In genomic region chr4:39043058-39043696, GRCh38 we compare ENCODE assay signal across 8 cellular contexts. TPM values are rescaled to one million over a fixed set of nuclear protein-coding genes. Genes with fewer than 3 reads are reported as not detected.
DNase-seq lines count a peak whose midpoint lies in the region; ATAC-seq, FAIRE-seq and TF ChIP-seq lines count a peak whose summit lies in the region.

No MANE protein-coding gene starts in this region.

- H3K27me3 ChIP-seq in SJSA1 (replicated peaks): no peaks in the 10 kb centered on the region
- H3K27me3 ChIP-seq in endothelial cell of umbilical vein (ENCODE audit: control insufficient read depth in 2 of 2, insufficient read depth in 2 of 2, low read length in 2 of 2): no peaks in the 10 kb centered on the region

- dilution Hi-C loops in endothelial cell of umbilical vein (cut with MboI; ENCODE audit: extremely low pct_ligation_motif_present, low sequenced_read_pairs): no loop called here

- peak overlapping the region; percentile 87 for H3K9ac ChIP-seq in endothelial cell of umbilical vein (replicated peaks; ENCODE audit: extremely low read depth, insufficient read depth, low read length)

- CTCF ChIA-PET in endothelial cell of umbilical vein (lab: Charles Lee): interaction anchor here (0.8 to 3.6 kb wide), 9 partner anchors 10 to 153 kb away, joined by 3 to 20 read pairs (median 4); partner anchors contain the start of gene TMEM156

- intact Hi-C loops in endothelial cell of umbilical vein (cut with micrococcal nuclease): loop anchor here (1.0 to 10.0 kb wide), 6 partner anchors 11 to 288 kb away; partner anchors contain the start of genes FAM114A1 and TMEM156

- peaks cover 27% of the 10 kb centered on the region for H3K79me2 ChIP-seq in endothelial cell of umbilical vein (ENCODE audit: control insufficient read depth, insufficient read depth, low read length)

- TF ChIP-seq POLR2A in endothelial cell of umbilical vein (IDR thresholded peaks at IDR 0.05; ENCODE audit: low read depth, low read length): no peak

- peak overlapping the region; percentile 78 for H2AFZ ChIP-seq in endothelial cell of umbilical vein (ENCODE audit: low read depth, low read length)

- H3K9me1 ChIP-seq in endothelial cell of umbilical vein (replicated peaks; ENCODE audit: control insufficient read depth, extremely low read depth, insufficient read depth, low read length): no peaks in the 10 kb centered on the region

- H3K9me3 ChIP-seq in SJSA1 (replicated peaks): no peaks in the 10 kb centered on the region
- H3K9me3 ChIP-seq in endothelial cell of umbilical vein (replicated peaks; ENCODE audit: control insufficient read depth, insufficient read depth, low read length): no peaks in the 10 kb centered on the region

- POLR2A ChIA-PET in endothelial cell of umbilical vein (lab: Charles Lee): interaction anchor here (0.6 kb wide), 1 partner anchor 24 kb away, joined by 3 read pairs; no protein-coding TSS in a partner anchor

- no peak for TF ChIP-seq CTCF in GM12865 (IDR thresholded peaks at IDR 0.05; ENCODE audit: insufficient read depth, low read depth, low read length, missing control alignments)
- TF ChIP-seq CTCF in endothelial cell of umbilical vein (IDR thresholded peaks at IDR 0.05; ENCODE audit: extremely low read depth in 1 of 2, insufficient read depth in 1 of 2, low read depth in 1 of 2, low read length in 2 of 2): no peak

- BruUV-seq in endothelial cell of umbilical vein (replicated peaks; lab: Mats Ljungman, UMichigan): no TSS peak

- DNase-seq in GM12865 (ENCODE audit: low read depth): no peak
- peak; percentile 59 to 92 for DNase-seq in SJSA1 (ENCODE audit: low read depth in 1 of 2, low spot score in 2 of 2)
- DNase-seq in endothelial cell of umbilical vein (ENCODE audit: low read depth, low spot score): no peak
- peak; percentile 17 for DNase-seq in retina
- DNase-seq in GM19240 (ENCODE audit: insufficient read length, low spot score): no peak
- DNase-seq in DMS153 treated with DMSO at 0.1 percent for 48 hours (lab: John Stamatoyannopoulos, UW; ENCODE audit: unreplicated experiment): no peak
- no peak for DNase-seq in DMS53 treated with DMSO at 0.1 percent for 48 hours (lab: John Stamatoyannopoulos, UW; ENCODE audit: unreplicated experiment)

- H3K4me1 ChIP-seq in SJSA1 (replicated peaks) (peaks cover 60% of the 10 kb centered on the region), endothelial cell of umbilical vein (ENCODE audit: control insufficient read depth, extremely low read depth, insufficient read depth, low read length) (peaks cover 25% of the 10 kb centered on the region)

- peaks cover 10% of the 10 kb centered on the region for H3K36me3 ChIP-seq in SJSA1
- H3K36me3 ChIP-seq in endothelial cell of umbilical vein (ENCODE audit: control insufficient read depth in 2 of 2, extremely low read depth in 1 of 2, insufficient read depth in 2 of 2, low read length in 2 of 2): no peaks in the 10 kb centered on the region

- ATAC-seq in GM21825 (IDR thresholded peaks at IDR 0.05; ENCODE audit: unreplicated experiment): no peak

- peak overlapping the region; percentile 88 for H3K4me3 ChIP-seq in GM12865 (ENCODE audit: low read depth, low read length)
- H3K4me3 ChIP-seq in SJSA1: peak overlapping the region; percentile 76
- H3K4me3 ChIP-seq in endothelial cell of umbilical vein (replicated peaks in 1 of 3; ENCODE audit: insufficient read depth in 1 of 3, low read depth in 1 of 3, low read length in 3 of 3): peak overlapping the region in 1 of 3 experiments; percentile 76

- FAIRE-seq in endothelial cell of umbilical vein (lab: Jason Lieb, UNC): no peak

- H4K20me1 ChIP-seq in endothelial cell of umbilical vein (replicated peaks; ENCODE audit: control insufficient read depth, extremely low read depth, insufficient read depth, low read length): no peaks in the 10 kb centered on the region

- peak overlapping the region; percentile 68 for H3K4me2 ChIP-seq in endothelial cell of umbilical vein (ENCODE audit: insufficient read depth, low read length)

- H3K27ac ChIP-seq in SJSA1 (peak overlapping the region; percentile 89), endothelial cell of umbilical vein (ENCODE audit: insufficient read depth, low read depth, low read length) (peak overlapping the region; percentile 92)

TF ChIP-seq in endothelial cell of umbilical vein, 7 proteins besides CTCF, POLR2A, EP300 and RAD21:
- TF ChIP-seq MAX (IDR thresholded peaks at IDR 0.05; ENCODE audit: insufficient read depth, insufficient read length) (no peak), MYC (IDR thresholded peaks at IDR 0.05; ENCODE audit: low read depth, low read length) (no peak), POLR2AphosphoS5 (IDR thresholded peaks at IDR 0.05; ENCODE audit: insufficient read depth, low read depth, low read length) (no peak), GATA2 (IDR thresholded peaks at IDR 0.05; ENCODE audit: insufficient read depth, insufficient read length, low read depth, low read length) (no peak), FOS (IDR thresholded peaks at IDR 0.05; ENCODE audit: borderline replicate concordance, insufficient read depth, low read length) (no peak), JUN (IDR thresholded peaks at IDR 0.05; ENCODE audit: borderline replicate concordance, insufficient read depth, insufficient read length, low read depth) (no peak), EZH2 (IDR thresholded peaks at IDR 0.05; ENCODE audit: borderline replicate concordance, low read depth, low read length, severe bottlenecking) (no peak)

RNA-seq across cellular contexts. Expression of gene TMEM156, which starts 11.0 kb away (rescaled TPM):
- total RNA-seq in SJSA1 (2014; rRNA removed; shearing (Covaris generic)): 7.9 and 18.6 TPM in 2 replicates
- 1.00 and 2.7 TPM in 2 replicates for total RNA-seq in endothelial cell of umbilical vein
- polyA plus RNA-seq in endothelial cell of umbilical vein: 0.33 and 0.39 TPM in 2 replicates
- 0.86 and 1.4 TPM in 2 replicates for polyA plus RNA-seq in endothelial cell of umbilical vein (2011; cell fraction: cytosol; rRNA removed)
- 0.38 and 0.91 TPM in 2 replicates for polyA plus RNA-seq in endothelial cell of umbilical vein (2011; cell fraction: nucleus; rRNA removed)
- 7.6 and 11.1 TPM in 2 replicates for polyA plus RNA-seq in endothelial cell of umbilical vein (2012)
- 0.45 TPM in 1 of 2 replicates, not detected in the other for polyA minus RNA-seq in endothelial cell of umbilical vein
- 4.4 TPM for polyA minus RNA-seq in endothelial cell of umbilical vein (2011; cell fraction: cytosol; rRNA and poly(A)+ RNA removed)
- polyA minus RNA-seq in endothelial cell of umbilical vein (2011; cell fraction: nucleus; rRNA and poly(A)+ RNA removed): 1.3 and 2.4 TPM in 2 replicates

RNA-seq across cellular contexts. Expression of gene KLHL5, which starts 18.9 kb away (rescaled TPM):
- total RNA-seq in SJSA1 (2014; rRNA removed; shearing (Covaris generic)): 79.3 and 80.8 TPM in 2 replicates
- 54.6 and 64.2 TPM in 2 replicates for total RNA-seq in endothelial cell of umbilical vein
- 23.0 and 32.2 TPM in 2 replicates for polyA plus RNA-seq in endothelial cell of umbilical vein
- 35.1 and 36.5 TPM in 2 replicates for polyA plus RNA-seq in endothelial cell of umbilical vein (2011; cell fraction: cytosol; rRNA removed)
- polyA plus RNA-seq in endothelial cell of umbilical vein (2011; cell fraction: nucleus; rRNA removed): 22.9 and 29.4 TPM in 2 replicates
- polyA plus RNA-seq in endothelial cell of umbilical vein (2012): 60.8 and 76.7 TPM in 2 replicates
- polyA minus RNA-seq in endothelial cell of umbilical vein: 78.6 and 84.3 TPM in 2 replicates
- 30.1 TPM for polyA minus RNA-seq in endothelial cell of umbilical vein (2011; cell fraction: cytosol; rRNA and poly(A)+ RNA removed)
- 27.9 and 36.6 TPM in 2 replicates for polyA minus RNA-seq in endothelial cell of umbilical vein (2011; cell fraction: nucleus; rRNA and poly(A)+ RNA removed)

Comparison
In these comparisons a context has a peak if more than half of its experiments do, and no peak if none do; other contexts are left out.
1. DNase-seq: peak in SJSA1 (2 of 2) and retina (single experiment); none in GM12865 (single experiment), endothelial cell of umbilical vein (single experiment), GM19240 (single experiment), DMS153 treated with DMSO at 0.1 percent for 48 hours (single experiment) and DMS53 treated with DMSO at 0.1 percent for 48 hours (single experiment).